ENCODE assay signal across 1 cellular context in the genomic region with DNA sequence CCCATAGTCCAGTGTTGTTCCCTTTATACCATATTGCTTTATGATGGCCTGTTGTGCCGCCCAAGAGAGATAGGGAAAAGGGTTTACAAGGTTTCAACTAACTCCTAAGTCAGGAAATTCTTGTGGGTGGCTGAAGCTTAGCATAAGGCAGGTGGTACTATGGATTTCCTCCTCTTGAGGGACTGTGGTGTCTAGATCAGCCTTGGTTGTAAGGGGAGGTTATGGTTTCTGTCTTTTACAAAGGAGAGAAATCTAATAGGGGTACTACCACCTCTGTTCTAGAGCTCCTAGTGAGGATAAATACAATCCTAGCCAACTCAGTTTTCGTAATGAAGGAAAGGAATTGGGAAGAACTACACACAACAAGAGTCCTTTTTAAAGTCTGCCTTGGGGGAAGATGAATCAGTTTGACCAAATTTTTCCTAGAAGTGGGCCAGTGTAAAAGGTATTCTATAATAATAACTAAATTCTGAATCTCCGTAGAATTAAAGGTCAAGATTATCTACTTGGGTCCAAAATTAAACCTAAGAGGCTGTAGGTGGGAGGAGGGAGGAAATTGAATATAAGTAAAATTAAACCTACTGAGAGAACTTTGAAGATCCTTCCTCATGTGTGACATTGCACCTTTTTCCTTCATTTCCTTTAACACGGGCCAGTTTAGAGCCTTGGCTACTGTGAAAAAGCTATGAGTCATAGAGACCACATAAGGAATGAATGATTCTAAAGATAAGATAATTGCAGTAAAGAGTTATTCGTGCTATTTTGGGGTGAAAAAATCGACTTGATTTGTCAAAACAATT.
TF ChIP-seq lines count a peak whose summit lies in the region.

No MANE protein-coding gene starts in this region.

TF ChIP-seq in K562, 482 proteins besides CTCF, POLR2A, EP300 and RAD21 (continued from another document and continues in another):
- TF ChIP-seq ZNF699 (CRISPR knock-in tag; IDR thresholded peaks at IDR 0.05; ENCODE audit: insufficient replicate concordance) (no peak), RBM39 (optimal IDR thresholded peaks at IDR 0.05; ENCODE audit: low read depth, low read length) (no peak), ZNF239 (CRISPR knock-in tag; IDR thresholded peaks at IDR 0.05) (no peak), KDM1A (IDR thresholded peaks at IDR 0.05) (no peak), NFRKB (IDR thresholded peaks at IDR 0.05; ENCODE audit: low read depth) (no peak), POLR2AphosphoS2 (IDR thresholded peaks at IDR 0.05; ENCODE audit: low read length) (no peak), ADNP (tag; IDR thresholded peaks at IDR 0.05) (no peak), POLR2AphosphoS5 (IDR thresholded peaks at IDR 0.05; ENCODE audit: control insufficient read depth, insufficient read depth, low read depth, low read length) (no peak), KDM2B (CRISPR knock-in tag; IDR thresholded peaks at IDR 0.05) (no peak), POLR3A (IDR thresholded peaks at IDR 0.05; ENCODE audit: borderline replicate concordance, extremely low read depth, insufficient read depth, insufficient read length) (no peak), DIDO1 (tag; IDR thresholded peaks at IDR 0.05; ENCODE audit: low read depth) (no peak), PHF20 (IDR thresholded peaks at IDR 0.05; ENCODE audit: partially characterized antibody) (no peak), RCOR1 (IDR thresholded peaks at IDR 0.05; ENCODE audit: borderline replicate concordance in 1 of 2, low read depth in 2 of 2, low read length in 2 of 2) (peak in 1 of 2 experiments; percentile 57; a peak in 1 of 4 replicates), TEAD4 (IDR thresholded peaks at IDR 0.05; ENCODE audit: low read length) (peak; percentile 64), TEAD4 (CRISPR knock-in tag; IDR thresholded peaks at IDR 0.05; ENCODE audit: borderline replicate concordance) (no peak), ZNF316 (IDR thresholded peaks at IDR 0.05) (peak; percentile 50; the same call in 1 of the 2 replicates), ZNF253 (CRISPR knock-in tag; conservative IDR thresholded peaks at IDR 0.05) (no peak), TBL1XR1 (IDR thresholded peaks at IDR 0.05; ENCODE audit: low read length in 2 of 2) (peak in 1 of 2 experiments; percentile 30; a peak in 1 of 4 replicates), MTA2 (IDR thresholded peaks at IDR 0.05; ENCODE audit: low read depth) (no peak), HDAC6 (IDR thresholded peaks at IDR 0.05; ENCODE audit: low read depth, low read length) (no peak), ZNF3 (CRISPR knock-in tag; IDR thresholded peaks at IDR 0.05) (no peak), HNRNPUL1 (IDR thresholded peaks at IDR 0.05; ENCODE audit: low read length) (no peak), CTBP1 (IDR thresholded peaks at IDR 0.05; ENCODE audit: borderline replicate concordance) (no peak), GATAD2B (IDR thresholded peaks at IDR 0.05; ENCODE audit: borderline replicate concordance) (0 out of 2 replicates have a peak, but pooled peaks have one; percentile 54)
- TF ChIP-seq, protein P1, sequence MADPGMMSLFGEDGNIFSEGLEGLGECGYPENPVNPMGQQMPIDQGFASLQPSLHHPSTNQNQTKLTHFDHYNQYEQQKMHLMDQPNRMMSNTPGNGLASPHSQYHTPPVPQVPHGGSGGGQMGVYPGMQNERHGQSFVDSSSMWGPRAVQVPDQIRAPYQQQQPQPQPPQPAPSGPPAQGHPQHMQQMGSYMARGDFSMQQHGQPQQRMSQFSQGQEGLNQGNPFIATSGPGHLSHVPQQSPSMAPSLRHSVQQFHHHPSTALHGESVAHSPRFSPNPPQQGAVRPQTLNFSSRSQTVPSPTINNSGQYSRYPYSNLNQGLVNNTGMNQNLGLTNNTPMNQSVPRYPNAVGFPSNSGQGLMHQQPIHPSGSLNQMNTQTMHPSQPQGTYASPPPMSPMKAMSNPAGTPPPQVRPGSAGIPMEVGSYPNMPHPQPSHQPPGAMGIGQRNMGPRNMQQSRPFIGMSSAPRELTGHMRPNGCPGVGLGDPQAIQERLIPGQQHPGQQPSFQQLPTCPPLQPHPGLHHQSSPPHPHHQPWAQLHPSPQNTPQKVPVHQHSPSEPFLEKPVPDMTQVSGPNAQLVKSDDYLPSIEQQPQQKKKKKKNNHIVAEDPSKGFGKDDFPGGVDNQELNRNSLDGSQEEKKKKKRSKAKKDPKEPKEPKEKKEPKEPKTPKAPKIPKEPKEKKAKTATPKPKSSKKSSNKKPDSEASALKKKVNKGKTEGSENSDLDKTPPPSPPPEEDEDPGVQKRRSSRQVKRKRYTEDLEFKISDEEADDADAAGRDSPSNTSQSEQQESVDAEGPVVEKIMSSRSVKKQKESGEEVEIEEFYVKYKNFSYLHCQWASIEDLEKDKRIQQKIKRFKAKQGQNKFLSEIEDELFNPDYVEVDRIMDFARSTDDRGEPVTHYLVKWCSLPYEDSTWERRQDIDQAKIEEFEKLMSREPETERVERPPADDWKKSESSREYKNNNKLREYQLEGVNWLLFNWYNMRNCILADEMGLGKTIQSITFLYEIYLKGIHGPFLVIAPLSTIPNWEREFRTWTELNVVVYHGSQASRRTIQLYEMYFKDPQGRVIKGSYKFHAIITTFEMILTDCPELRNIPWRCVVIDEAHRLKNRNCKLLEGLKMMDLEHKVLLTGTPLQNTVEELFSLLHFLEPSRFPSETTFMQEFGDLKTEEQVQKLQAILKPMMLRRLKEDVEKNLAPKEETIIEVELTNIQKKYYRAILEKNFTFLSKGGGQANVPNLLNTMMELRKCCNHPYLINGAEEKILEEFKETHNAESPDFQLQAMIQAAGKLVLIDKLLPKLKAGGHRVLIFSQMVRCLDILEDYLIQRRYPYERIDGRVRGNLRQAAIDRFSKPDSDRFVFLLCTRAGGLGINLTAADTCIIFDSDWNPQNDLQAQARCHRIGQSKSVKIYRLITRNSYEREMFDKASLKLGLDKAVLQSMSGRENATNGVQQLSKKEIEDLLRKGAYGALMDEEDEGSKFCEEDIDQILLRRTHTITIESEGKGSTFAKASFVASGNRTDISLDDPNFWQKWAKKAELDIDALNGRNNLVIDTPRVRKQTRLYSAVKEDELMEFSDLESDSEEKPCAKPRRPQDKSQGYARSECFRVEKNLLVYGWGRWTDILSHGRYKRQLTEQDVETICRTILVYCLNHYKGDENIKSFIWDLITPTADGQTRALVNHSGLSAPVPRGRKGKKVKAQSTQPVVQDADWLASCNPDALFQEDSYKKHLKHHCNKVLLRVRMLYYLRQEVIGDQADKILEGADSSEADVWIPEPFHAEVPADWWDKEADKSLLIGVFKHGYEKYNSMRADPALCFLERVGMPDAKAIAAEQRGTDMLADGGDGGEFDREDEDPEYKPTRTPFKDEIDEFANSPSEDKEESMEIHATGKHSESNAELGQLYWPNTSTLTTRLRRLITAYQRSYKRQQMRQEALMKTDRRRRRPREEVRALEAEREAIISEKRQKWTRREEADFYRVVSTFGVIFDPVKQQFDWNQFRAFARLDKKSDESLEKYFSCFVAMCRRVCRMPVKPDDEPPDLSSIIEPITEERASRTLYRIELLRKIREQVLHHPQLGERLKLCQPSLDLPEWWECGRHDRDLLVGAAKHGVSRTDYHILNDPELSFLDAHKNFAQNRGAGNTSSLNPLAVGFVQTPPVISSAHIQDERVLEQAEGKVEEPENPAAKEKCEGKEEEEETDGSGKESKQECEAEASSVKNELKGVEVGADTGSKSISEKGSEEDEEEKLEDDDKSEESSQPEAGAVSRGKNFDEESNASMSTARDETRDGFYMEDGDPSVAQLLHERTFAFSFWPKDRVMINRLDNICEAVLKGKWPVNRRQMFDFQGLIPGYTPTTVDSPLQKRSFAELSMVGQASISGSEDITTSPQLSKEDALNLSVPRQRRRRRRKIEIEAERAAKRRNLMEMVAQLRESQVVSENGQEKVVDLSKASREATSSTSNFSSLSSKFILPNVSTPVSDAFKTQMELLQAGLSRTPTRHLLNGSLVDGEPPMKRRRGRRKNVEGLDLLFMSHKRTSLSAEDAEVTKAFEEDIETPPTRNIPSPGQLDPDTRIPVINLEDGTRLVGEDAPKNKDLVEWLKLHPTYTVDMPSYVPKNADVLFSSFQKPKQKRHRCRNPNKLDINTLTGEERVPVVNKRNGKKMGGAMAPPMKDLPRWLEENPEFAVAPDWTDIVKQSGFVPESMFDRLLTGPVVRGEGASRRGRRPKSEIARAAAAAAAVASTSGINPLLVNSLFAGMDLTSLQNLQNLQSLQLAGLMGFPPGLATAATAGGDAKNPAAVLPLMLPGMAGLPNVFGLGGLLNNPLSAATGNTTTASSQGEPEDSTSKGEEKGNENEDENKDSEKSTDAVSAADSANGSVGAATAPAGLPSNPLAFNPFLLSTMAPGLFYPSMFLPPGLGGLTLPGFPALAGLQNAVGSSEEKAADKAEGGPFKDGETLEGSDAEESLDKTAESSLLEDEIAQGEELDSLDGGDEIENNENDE (IDR thresholded peaks at IDR 0.05; ENCODE audit: low read depth, low read length) = no peak
- TF ChIP-seq, protein P2, sequence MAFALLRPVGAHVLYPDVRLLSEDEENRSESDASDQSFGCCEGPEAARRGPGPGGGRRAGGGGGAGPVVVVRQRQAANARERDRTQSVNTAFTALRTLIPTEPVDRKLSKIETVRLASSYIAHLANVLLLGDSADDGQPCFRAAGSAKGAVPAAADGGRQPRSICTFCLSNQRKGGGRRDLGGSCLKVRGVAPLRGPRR (CRISPR knock-in tag; IDR thresholded peaks at IDR 0.05) = no peak
- TF ChIP-seq, protein P3, sequence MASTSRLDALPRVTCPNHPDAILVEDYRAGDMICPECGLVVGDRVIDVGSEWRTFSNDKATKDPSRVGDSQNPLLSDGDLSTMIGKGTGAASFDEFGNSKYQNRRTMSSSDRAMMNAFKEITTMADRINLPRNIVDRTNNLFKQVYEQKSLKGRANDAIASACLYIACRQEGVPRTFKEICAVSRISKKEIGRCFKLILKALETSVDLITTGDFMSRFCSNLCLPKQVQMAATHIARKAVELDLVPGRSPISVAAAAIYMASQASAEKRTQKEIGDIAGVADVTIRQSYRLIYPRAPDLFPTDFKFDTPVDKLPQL (IDR thresholded peaks at IDR 0.05; ENCODE audit: extremely low read depth, insufficient read length) = no peak
- TF ChIP-seq, protein P4, sequence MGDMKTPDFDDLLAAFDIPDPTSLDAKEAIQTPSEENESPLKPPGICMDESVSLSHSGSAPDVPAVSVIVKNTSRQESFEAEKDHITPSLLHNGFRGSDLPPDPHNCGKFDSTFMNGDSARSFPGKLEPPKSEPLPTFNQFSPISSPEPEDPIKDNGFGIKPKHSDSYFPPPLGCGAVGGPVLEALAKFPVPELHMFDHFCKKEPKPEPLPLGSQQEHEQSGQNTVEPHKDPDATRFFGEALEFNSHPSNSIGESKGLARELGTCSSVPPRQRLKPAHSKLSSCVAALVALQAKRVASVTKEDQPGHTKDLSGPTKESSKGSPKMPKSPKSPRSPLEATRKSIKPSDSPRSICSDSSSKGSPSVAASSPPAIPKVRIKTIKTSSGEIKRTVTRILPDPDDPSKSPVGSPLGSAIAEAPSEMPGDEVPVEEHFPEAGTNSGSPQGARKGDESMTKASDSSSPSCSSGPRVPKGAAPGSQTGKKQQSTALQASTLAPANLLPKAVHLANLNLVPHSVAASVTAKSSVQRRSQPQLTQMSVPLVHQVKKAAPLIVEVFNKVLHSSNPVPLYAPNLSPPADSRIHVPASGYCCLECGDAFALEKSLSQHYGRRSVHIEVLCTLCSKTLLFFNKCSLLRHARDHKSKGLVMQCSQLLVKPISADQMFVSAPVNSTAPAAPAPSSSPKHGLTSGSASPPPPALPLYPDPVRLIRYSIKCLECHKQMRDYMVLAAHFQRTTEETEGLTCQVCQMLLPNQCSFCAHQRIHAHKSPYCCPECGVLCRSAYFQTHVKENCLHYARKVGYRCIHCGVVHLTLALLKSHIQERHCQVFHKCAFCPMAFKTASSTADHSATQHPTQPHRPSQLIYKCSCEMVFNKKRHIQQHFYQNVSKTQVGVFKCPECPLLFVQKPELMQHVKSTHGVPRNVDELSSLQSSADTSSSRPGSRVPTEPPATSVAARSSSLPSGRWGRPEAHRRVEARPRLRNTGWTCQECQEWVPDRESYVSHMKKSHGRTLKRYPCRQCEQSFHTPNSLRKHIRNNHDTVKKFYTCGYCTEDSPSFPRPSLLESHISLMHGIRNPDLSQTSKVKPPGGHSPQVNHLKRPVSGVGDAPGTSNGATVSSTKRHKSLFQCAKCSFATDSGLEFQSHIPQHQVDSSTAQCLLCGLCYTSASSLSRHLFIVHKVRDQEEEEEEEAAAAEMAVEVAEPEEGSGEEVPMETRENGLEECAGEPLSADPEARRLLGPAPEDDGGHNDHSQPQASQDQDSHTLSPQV (IDR thresholded peaks at IDR 0.05) = 0 out of 2 replicates have a peak, but pooled peaks have one; percentile 54
- TF ChIP-seq, protein P5, sequence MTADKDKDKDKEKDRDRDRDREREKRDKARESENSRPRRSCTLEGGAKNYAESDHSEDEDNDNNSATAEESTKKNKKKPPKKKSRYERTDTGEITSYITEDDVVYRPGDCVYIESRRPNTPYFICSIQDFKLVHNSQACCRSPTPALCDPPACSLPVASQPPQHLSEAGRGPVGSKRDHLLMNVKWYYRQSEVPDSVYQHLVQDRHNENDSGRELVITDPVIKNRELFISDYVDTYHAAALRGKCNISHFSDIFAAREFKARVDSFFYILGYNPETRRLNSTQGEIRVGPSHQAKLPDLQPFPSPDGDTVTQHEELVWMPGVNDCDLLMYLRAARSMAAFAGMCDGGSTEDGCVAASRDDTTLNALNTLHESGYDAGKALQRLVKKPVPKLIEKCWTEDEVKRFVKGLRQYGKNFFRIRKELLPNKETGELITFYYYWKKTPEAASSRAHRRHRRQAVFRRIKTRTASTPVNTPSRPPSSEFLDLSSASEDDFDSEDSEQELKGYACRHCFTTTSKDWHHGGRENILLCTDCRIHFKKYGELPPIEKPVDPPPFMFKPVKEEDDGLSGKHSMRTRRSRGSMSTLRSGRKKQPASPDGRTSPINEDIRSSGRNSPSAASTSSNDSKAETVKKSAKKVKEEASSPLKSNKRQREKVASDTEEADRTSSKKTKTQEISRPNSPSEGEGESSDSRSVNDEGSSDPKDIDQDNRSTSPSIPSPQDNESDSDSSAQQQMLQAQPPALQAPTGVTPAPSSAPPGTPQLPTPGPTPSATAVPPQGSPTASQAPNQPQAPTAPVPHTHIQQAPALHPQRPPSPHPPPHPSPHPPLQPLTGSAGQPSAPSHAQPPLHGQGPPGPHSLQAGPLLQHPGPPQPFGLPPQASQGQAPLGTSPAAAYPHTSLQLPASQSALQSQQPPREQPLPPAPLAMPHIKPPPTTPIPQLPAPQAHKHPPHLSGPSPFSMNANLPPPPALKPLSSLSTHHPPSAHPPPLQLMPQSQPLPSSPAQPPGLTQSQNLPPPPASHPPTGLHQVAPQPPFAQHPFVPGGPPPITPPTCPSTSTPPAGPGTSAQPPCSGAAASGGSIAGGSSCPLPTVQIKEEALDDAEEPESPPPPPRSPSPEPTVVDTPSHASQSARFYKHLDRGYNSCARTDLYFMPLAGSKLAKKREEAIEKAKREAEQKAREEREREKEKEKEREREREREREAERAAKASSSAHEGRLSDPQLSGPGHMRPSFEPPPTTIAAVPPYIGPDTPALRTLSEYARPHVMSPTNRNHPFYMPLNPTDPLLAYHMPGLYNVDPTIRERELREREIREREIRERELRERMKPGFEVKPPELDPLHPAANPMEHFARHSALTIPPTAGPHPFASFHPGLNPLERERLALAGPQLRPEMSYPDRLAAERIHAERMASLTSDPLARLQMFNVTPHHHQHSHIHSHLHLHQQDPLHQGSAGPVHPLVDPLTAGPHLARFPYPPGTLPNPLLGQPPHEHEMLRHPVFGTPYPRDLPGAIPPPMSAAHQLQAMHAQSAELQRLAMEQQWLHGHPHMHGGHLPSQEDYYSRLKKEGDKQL (CRISPR knock-in tag; IDR thresholded peaks at IDR 0.05; ENCODE audit: borderline replicate concordance) = no peak
